24 cellular contexts compared by ENCODE assay signal in genomic region chrX:78665286-78665685, GRCh38. TPM values are rescaled to one million over a fixed set of nuclear protein-coding genes. Genes with fewer than 3 reads are reported as not detected.
"Had no signal": no experiment of that assay in that cellular context is flagged by ENCODE, and none has a peak within 500 bp of the region (broad histone marks: within the 10 kb centered on the region; RNA-seq: fewer than 3 reads in every experiment).

No MANE protein-coding gene starts in this region.

- DNase-seq: activated B cell treated with CpG ODN at 0.5 μM for 24 hours; activated CD4-positive, alpha-beta T cell treated with anti-CD3 and anti-CD28 coated beads for 1 hour; activated CD4-positive, alpha-beta T cell treated with anti-CD3 and anti-CD28 coated beads, Interleukin-2, amount 10 ng/mL, durations not matched to agents 24 days and 14 days; activated CD4-positive, alpha-beta T cell treated with anti-CD3 and anti-CD28 coated beads, Interleukin-2, amount 50 U/mL, for 48 hours; activated CD8-positive, alpha-beta memory T cell treated with anti-CD3 and anti-CD28 coated beads, Interleukin-2, amount 10 ng/mL, durations not matched to agents 7 days and 5 days; activated effector memory CD4-positive, alpha-beta T cell treated with Interleukin-2 at 50 U/mL for 16 hours; activated naive CD4-positive, alpha-beta T cell; activated T-cell treated with anti-CD3 and anti-CD28 coated beads, Interleukin-2, amount 50 U/mL, for 24 hours; aorta; brain microvascular endothelial cell; Karpas-422; NCI-H1048; NCI-H146; NCI-H1930; NCI-H2107; NCI-H510A treated with DMSO at 0.1 percent for 48 hours; NCI-H69; NK-92 treated with Interleukin-12 subunit alpha and Interleukin-12 subunit beta, amount 100 ng/mL, for 24 hours; Peyer's patch; SHP77 had no signal

- H3K4me1 ChIP-seq: Peyer's patch, SJSA1 had no signal

- ATAC-seq: activated CD8-positive, alpha-beta memory T cell treated with anti-CD3 and anti-CD28 coated beads, Interleukin-2, amount 10 ng/mL, durations not matched to agents 7 days and 5 days had no signal

- H3K36me3 ChIP-seq: brain microvascular endothelial cell, cardiac muscle cell, Peyer's patch, SJSA1 had no signal

- H3K27me3 ChIP-seq: brain microvascular endothelial cell, cardiac muscle cell, Peyer's patch, SJSA1 had no signal

- H3K27ac ChIP-seq: brain microvascular endothelial cell, cardiac muscle cell, Peyer's patch, RWPE1, SJSA1 had no signal

- H3K4me3 ChIP-seq: cardiac muscle cell, Peyer's patch, SJSA1 had no signal

- H3K9me3 ChIP-seq: Peyer's patch, SJSA1 had no signal

RNA-seq across cellular contexts. Expression of gene RTL3, which starts 6.2 kb away (rescaled TPM):
- total RNA-seq: activated B cell treated with CpG ODN at 0.5 μM for 24 hours; activated CD4-positive, alpha-beta T cell treated with anti-CD3 and anti-CD28 coated beads, Interleukin-2, amount 10 ng/mL, durations not matched to agents 24 days and 14 days; activated T-helper 1 cell treated with anti-CD3 and anti-CD28 coated beads, Interleukin-12 subunit alpha, Interleukin-12 subunit beta, Interleukin-2, Interleukin-4 antibody, amounts not matched to agents 30 ng/mL and 10 ng/mL and 1 ng/mL, durations not matched to agents 14 hours and 24 hours and 36 hours; cardiac muscle cell had no signal
- polyA plus RNA-seq: cardiac muscle cell had no signal
